In genomic region chr10:118870467-118871243, GRCh38 we compare ENCODE assay signal across 10 cellular contexts.
DNase-seq lines count a peak whose midpoint lies in the region; ATAC-seq and TF ChIP-seq lines count a peak whose summit lies in the region.
"Had no signal": no experiment of that assay in that cellular context is flagged by ENCODE, and none has a peak within 500 bp of the region (broad histone marks: within the 10 kb centered on the region; RNA-seq: fewer than 3 reads in every experiment).

No MANE protein-coding gene starts in this region.

- peaks cover 3% of the 10 kb centered on the region for H3K27me3 Mint-ChIP-seq in Caco-2 (ENCODE audit: insufficient read depth, unreplicated experiment)
- peaks cover 26 to 46% (median 34%) of the 10 kb centered on the region in 5 donors for H3K27me3 Mint-ChIP-seq in naive thymus-derived CD4-positive, alpha-beta T cell
- peaks cover 31% of the 10 kb centered on the region for H3K27me3 Mint-ChIP-seq in activated CD8-positive, alpha-beta memory T cell treated with anti-CD3 and anti-CD28 coated beads, Interleukin-2, amount 10 ng/mL, durations not matched to agents 7 days and 5 days

- CTCF ChIA-PET in Caco-2 (lab: Charles Lee), result interaction anchor here (0.6 kb wide), 1 partner anchor 39 kb away, joined by 6 read pairs; no protein-coding TSS in a partner anchor
- CTCF ChIA-PET in naive thymus-derived CD4-positive, alpha-beta T cell (lab: Charles Lee), result no interaction called here
- CTCF ChIA-PET in activated CD8-positive, alpha-beta memory T cell treated with anti-CD3 and anti-CD28 coated beads, Interleukin-2, amount 10 ng/mL, durations not matched to agents 7 days and 5 days (lab: Charles Lee), result no interaction called here

- H3K36me3 ChIP-seq in Caco-2 (ENCODE audit: control insufficient read depth, insufficient read depth, low read length), result no peaks in the 10 kb centered on the region
- no peaks in the 10 kb centered on the region for H3K36me3 ChIP-seq in NT2/D1 (ENCODE audit: insufficient read depth, insufficient read length, low read length)
- H3K36me3 ChIP-seq in naive thymus-derived CD4-positive, alpha-beta T cell (ENCODE audit: control insufficient read depth in 2 of 3, insufficient read depth in 3 of 3, low read length in 3 of 3), result no peaks in the 10 kb centered on the region

- intact Hi-C loops in Caco-2 (cut with micrococcal nuclease; ENCODE audit: unreplicated experiment), result no loop called here
- intact Hi-C loops in naive thymus-derived CD4-positive, alpha-beta T cell (cut with micrococcal nuclease), result no loop called here

- H3K4me1 Mint-ChIP-seq in Caco-2 (ENCODE audit: low read depth, unreplicated experiment), result peaks cover 33% of the 10 kb centered on the region
- no peaks in the 10 kb centered on the region for H3K4me1 Mint-ChIP-seq in naive thymus-derived CD4-positive, alpha-beta T cell
- no peaks in the 10 kb centered on the region for H3K4me1 Mint-ChIP-seq in activated CD8-positive, alpha-beta memory T cell treated with anti-CD3 and anti-CD28 coated beads, Interleukin-2, amount 10 ng/mL, durations not matched to agents 7 days and 5 days

- H3K27ac Mint-ChIP-seq in Caco-2 (ENCODE audit: unreplicated experiment), result no peak overlapping the region
- H3K27ac Mint-ChIP-seq in naive thymus-derived CD4-positive, alpha-beta T cell, result no peak overlapping the region
- no peak overlapping the region for H3K27ac Mint-ChIP-seq in activated CD8-positive, alpha-beta memory T cell treated with anti-CD3 and anti-CD28 coated beads, Interleukin-2, amount 10 ng/mL, durations not matched to agents 7 days and 5 days

- H3K4me3 ChIP-seq in Caco-2 (ENCODE audit: low read depth, low read length), result no peak overlapping the region
- no peak overlapping the region for H3K4me3 ChIP-seq in NT2/D1 (ENCODE audit: insufficient read length, low read depth)
- no peak overlapping the region for H3K4me3 ChIP-seq in naive thymus-derived CD4-positive, alpha-beta T cell (ENCODE audit: low read length)
- H3K4me3 ChIP-seq: GM12878 had no signal

- H3K9me3 ChIP-seq in Caco-2 (no peaks in the 10 kb centered on the region), NT2/D1 (ENCODE audit: insufficient read depth, low read length) (0 out of 2 replicates have a peak, but pooled peaks cover under 1% of the 10 kb centered on the region)
- no peaks in the 10 kb centered on the region for H3K9me3 ChIP-seq in naive thymus-derived CD4-positive, alpha-beta T cell (ENCODE audit: control insufficient read depth in 2 of 3, low read length in 3 of 3)

- H3K4me1 ChIP-seq in Caco-2, result peaks cover 24% of the 10 kb centered on the region
- H3K4me1 ChIP-seq in NT2/D1 (ENCODE audit: insufficient read depth, insufficient read length), result peaks cover 5% of the 10 kb centered on the region
- H3K4me1 ChIP-seq in naive thymus-derived CD4-positive, alpha-beta T cell (ENCODE audit: control insufficient read depth in 2 of 2, insufficient read depth in 2 of 2, low read length in 2 of 2), result no peaks in the 10 kb centered on the region

- H3K9ac ChIP-seq in NT2/D1 (ENCODE audit: insufficient read length, low read depth), result no peak overlapping the region

- peak; percentile 81 for ATAC-seq in esophagus mucosa
- peak; percentile 57 for ATAC-seq in naive thymus-derived CD4-positive, alpha-beta T cell
- no peak for ATAC-seq in activated CD8-positive, alpha-beta memory T cell treated with anti-CD3 and anti-CD28 coated beads, Interleukin-2, amount 10 ng/mL, durations not matched to agents 7 days and 5 days
- no peak for ATAC-seq in HG03108 (IDR thresholded peaks at IDR 0.05; ENCODE audit: unreplicated experiment)
- ATAC-seq in HG02798 (IDR thresholded peaks at IDR 0.05; ENCODE audit: poor library complexity, unreplicated experiment), result no peak
- ATAC-seq: GM12878 had no signal

- no peak overlapping the region for H3K27ac ChIP-seq in naive thymus-derived CD4-positive, alpha-beta T cell (ENCODE audit: low read depth, low read length)

- H3K27me3 ChIP-seq in Caco-2 (replicated peaks; ENCODE audit: control insufficient read depth, insufficient read depth, low read length), result no peaks in the 10 kb centered on the region
- H3K27me3 ChIP-seq in NT2/D1 (ENCODE audit: insufficient read depth, insufficient read length), result no peaks in the 10 kb centered on the region
- peaks cover 0 to 6% of the 10 kb centered on the region in 2 donors for H3K27me3 ChIP-seq in naive thymus-derived CD4-positive, alpha-beta T cell (ENCODE audit: control insufficient read depth in 2 of 2, insufficient read depth in 2 of 2, low read length in 2 of 2)

- no peak overlapping the region for H3K4me3 Mint-ChIP-seq in Caco-2 (ENCODE audit: unreplicated experiment)
- H3K4me3 Mint-ChIP-seq in naive thymus-derived CD4-positive, alpha-beta T cell, result no peak overlapping the region
- no peak overlapping the region for H3K4me3 Mint-ChIP-seq in activated CD8-positive, alpha-beta memory T cell treated with anti-CD3 and anti-CD28 coated beads, Interleukin-2, amount 10 ng/mL, durations not matched to agents 7 days and 5 days

- no peak for TF ChIP-seq CTCF in Caco-2 (IDR thresholded peaks at IDR 0.05; ENCODE audit: insufficient read depth in 1 of 2, low read depth in 1 of 2, low read length in 1 of 2, severe bottlenecking in 1 of 2, unreplicated experiment in 1 of 2)

- POLR2A ChIA-PET in Caco-2 (lab: Charles Lee), result no interaction called here
- POLR2A ChIA-PET in naive thymus-derived CD4-positive, alpha-beta T cell (lab: Charles Lee), result no interaction called here

- H3K36me3 Mint-ChIP-seq in Caco-2 (ENCODE audit: insufficient read depth, unreplicated experiment), result no peaks in the 10 kb centered on the region
- H3K36me3 Mint-ChIP-seq in naive thymus-derived CD4-positive, alpha-beta T cell, result peaks cover 0 to 3% (median 0%) of the 10 kb centered on the region in 5 donors
- H3K36me3 Mint-ChIP-seq in activated CD8-positive, alpha-beta memory T cell treated with anti-CD3 and anti-CD28 coated beads, Interleukin-2, amount 10 ng/mL, durations not matched to agents 7 days and 5 days, result no peaks in the 10 kb centered on the region

- H3K9me3 Mint-ChIP-seq in Caco-2 (ENCODE audit: unreplicated experiment), result peaks cover 3% of the 10 kb centered on the region
- H3K9me3 Mint-ChIP-seq in naive thymus-derived CD4-positive, alpha-beta T cell, result peaks cover 0 to 8% (median 3%) of the 10 kb centered on the region in 11 donors
- H3K9me3 Mint-ChIP-seq in activated CD8-positive, alpha-beta memory T cell treated with anti-CD3 and anti-CD28 coated beads, Interleukin-2, amount 10 ng/mL, durations not matched to agents 7 days and 5 days (ENCODE audit: low read depth), result no peaks in the 10 kb centered on the region

- BruUV-seq in Caco-2 (replicated peaks; lab: Mats Ljungman, UMichigan), result no TSS peak

- DNase-seq in Caco-2, result peak; percentile 35 to 58
- DNase-seq in NT2/D1 (ENCODE audit: low read depth, low spot score), result peak; percentile 25
- DNase-seq in naive thymus-derived CD4-positive, alpha-beta T cell, result no peak
- DNase-seq in activated CD8-positive, alpha-beta memory T cell treated with anti-CD3 and anti-CD28 coated beads, Interleukin-2, amount 10 ng/mL, durations not matched to agents 7 days and 5 days, result no peak
- DNase-seq in NCI-H2029 treated with DMSO at 0.1 percent for 48 hours (lab: John Stamatoyannopoulos, UW), result no peak
- DNase-seq: NCI-H748 treated with DMSO at 0.1 percent for 48 hours had no signal

Comparison
In these comparisons a context has a peak if more than half of its experiments do, and no peak if none do; other contexts are left out.
1. DNase-seq: peak in Caco-2 (2 of 2) and NT2/D1 (single experiment); none in naive thymus-derived CD4-positive, alpha-beta T cell (0 of 9), activated CD8-positive, alpha-beta memory T cell treated with anti-CD3 and anti-CD28 coated beads, Interleukin-2, amount 10 ng/mL, durations not matched to agents 7 days and 5 days (single experiment) and NCI-H2029 treated with DMSO at 0.1 percent for 48 hours (single experiment).
2. ATAC-seq: peak in esophagus mucosa (single experiment) and naive thymus-derived CD4-positive, alpha-beta T cell (single experiment); none in activated CD8-positive, alpha-beta memory T cell treated with anti-CD3 and anti-CD28 coated beads, Interleukin-2, amount 10 ng/mL, durations not matched to agents 7 days and 5 days (single experiment), HG03108 (single experiment) and HG02798 (single experiment).